Comparison of ENCODE assay signal across 2 cellular contexts in the genomic region with DNA sequence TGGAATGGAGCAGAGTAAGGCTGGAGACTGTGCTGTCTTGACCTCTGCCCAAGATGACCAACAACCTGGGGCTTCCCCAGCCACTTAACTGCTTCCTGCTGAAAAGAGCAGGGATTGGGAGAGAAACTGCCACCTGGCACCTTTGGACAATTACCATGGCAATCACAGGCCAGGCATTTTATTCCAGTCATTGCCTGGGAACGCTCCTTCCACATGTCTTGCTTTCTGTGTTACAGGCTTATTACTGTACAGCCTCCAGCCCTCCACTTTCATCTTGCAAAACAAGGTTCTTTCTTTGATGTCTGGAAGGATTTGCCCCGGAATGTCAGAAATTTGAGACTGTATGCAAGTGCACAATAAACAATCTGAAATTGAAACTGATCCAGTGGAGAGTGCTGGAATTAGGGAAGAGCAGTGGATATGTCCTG.
TF ChIP-seq lines count a peak whose summit lies in the region.

No MANE protein-coding gene starts in this region.

TF ChIP-seq in SK-N-SH treated with all-trans-retinoic acid at 6 μM for 48 hours, 23 proteins besides CTCF, POLR2A, EP300 and RAD21 (continued from another document):
- TF ChIP-seq, protein P1, sequence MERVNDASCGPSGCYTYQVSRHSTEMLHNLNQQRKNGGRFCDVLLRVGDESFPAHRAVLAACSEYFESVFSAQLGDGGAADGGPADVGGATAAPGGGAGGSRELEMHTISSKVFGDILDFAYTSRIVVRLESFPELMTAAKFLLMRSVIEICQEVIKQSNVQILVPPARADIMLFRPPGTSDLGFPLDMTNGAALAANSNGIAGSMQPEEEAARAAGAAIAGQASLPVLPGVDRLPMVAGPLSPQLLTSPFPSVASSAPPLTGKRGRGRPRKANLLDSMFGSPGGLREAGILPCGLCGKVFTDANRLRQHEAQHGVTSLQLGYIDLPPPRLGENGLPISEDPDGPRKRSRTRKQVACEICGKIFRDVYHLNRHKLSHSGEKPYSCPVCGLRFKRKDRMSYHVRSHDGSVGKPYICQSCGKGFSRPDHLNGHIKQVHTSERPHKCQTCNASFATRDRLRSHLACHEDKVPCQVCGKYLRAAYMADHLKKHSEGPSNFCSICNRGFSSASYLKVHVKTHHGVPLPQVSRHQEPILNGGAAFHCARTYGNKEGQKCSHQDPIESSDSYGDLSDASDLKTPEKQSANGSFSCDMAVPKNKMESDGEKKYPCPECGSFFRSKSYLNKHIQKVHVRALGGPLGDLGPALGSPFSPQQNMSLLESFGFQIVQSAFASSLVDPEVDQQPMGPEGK (CRISPR knock-in tag; IDR thresholded peaks at IDR 0.05; ENCODE audit: borderline replicate concordance) = no peak
- TF ChIP-seq CSDC2 (CRISPR knock-in tag; IDR thresholded peaks at IDR 0.05) (no peak), ARNTL (CRISPR knock-in tag; IDR thresholded peaks at IDR 0.05; ENCODE audit: borderline replicate concordance, low read depth) (no peak), CSRNP3 (CRISPR knock-in tag; IDR thresholded peaks at IDR 0.05) (no peak), TSHZ2 (CRISPR knock-in tag; IDR thresholded peaks at IDR 0.05) (no peak), ZNF8 (CRISPR knock-in tag; IDR thresholded peaks at IDR 0.05) (no peak), ESRRG (CRISPR knock-in tag; IDR thresholded peaks at IDR 0.05) (no peak), ZNF70 (CRISPR knock-in tag; IDR thresholded peaks at IDR 0.05) (no peak), OSR1 (CRISPR knock-in tag; IDR thresholded peaks at IDR 0.05) (no peak), SNAI2 (CRISPR knock-in tag; IDR thresholded peaks at IDR 0.05) (no peak), TOX (CRISPR knock-in tag; IDR thresholded peaks at IDR 0.05; ENCODE audit: borderline replicate concordance) (no peak), PPARA (CRISPR knock-in tag; IDR thresholded peaks at IDR 0.05; ENCODE audit: borderline replicate concordance) (no peak)
- TF ChIP-seq, protein P2, sequence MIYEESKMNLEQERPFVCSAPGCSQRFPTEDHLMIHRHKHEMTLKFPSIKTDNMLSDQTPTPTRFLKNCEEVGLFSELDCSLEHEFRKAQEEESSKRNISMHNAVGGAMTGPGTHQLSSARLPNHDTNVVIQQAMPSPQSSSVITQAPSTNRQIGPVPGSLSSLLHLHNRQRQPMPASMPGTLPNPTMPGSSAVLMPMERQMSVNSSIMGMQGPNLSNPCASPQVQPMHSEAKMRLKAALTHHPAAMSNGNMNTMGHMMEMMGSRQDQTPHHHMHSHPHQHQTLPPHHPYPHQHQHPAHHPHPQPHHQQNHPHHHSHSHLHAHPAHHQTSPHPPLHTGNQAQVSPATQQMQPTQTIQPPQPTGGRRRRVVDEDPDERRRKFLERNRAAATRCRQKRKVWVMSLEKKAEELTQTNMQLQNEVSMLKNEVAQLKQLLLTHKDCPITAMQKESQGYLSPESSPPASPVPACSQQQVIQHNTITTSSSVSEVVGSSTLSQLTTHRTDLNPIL (CRISPR knock-in tag; IDR thresholded peaks at IDR 0.05; ENCODE audit: low read depth) = no peak

TF ChIP-seq in SK-N-SH, 30 proteins besides CTCF, POLR2A, EP300 and RAD21 (continued from another document):
- TF ChIP-seq TAF1 (IDR thresholded peaks at IDR 0.05; ENCODE audit: borderline replicate concordance, low read depth, low read length) (no peak), NFIC (IDR thresholded peaks at IDR 0.05; ENCODE audit: borderline replicate concordance) (no peak), MEF2A (IDR thresholded peaks at IDR 0.05; ENCODE audit: borderline replicate concordance, low read depth) (no peak), RCOR1 (IDR thresholded peaks at IDR 0.05; ENCODE audit: low read length) (no peak)
- TF ChIP-seq, protein P3, sequence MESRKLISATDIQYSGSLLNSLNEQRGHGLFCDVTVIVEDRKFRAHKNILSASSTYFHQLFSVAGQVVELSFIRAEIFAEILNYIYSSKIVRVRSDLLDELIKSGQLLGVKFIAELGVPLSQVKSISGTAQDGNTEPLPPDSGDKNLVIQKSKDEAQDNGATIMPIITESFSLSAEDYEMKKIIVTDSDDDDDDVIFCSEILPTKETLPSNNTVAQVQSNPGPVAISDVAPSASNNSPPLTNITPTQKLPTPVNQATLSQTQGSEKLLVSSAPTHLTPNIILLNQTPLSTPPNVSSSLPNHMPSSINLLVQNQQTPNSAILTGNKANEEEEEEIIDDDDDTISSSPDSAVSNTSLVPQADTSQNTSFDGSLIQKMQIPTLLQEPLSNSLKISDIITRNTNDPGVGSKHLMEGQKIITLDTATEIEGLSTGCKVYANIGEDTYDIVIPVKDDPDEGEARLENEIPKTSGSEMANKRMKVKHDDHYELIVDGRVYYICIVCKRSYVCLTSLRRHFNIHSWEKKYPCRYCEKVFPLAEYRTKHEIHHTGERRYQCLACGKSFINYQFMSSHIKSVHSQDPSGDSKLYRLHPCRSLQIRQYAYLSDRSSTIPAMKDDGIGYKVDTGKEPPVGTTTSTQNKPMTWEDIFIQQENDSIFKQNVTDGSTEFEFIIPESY (IDR thresholded peaks at IDR 0.05; ENCODE audit: borderline replicate concordance, low read depth) = no peak
